Comparison of ENCODE assay signal across 8 cellular contexts in the genomic region with DNA sequence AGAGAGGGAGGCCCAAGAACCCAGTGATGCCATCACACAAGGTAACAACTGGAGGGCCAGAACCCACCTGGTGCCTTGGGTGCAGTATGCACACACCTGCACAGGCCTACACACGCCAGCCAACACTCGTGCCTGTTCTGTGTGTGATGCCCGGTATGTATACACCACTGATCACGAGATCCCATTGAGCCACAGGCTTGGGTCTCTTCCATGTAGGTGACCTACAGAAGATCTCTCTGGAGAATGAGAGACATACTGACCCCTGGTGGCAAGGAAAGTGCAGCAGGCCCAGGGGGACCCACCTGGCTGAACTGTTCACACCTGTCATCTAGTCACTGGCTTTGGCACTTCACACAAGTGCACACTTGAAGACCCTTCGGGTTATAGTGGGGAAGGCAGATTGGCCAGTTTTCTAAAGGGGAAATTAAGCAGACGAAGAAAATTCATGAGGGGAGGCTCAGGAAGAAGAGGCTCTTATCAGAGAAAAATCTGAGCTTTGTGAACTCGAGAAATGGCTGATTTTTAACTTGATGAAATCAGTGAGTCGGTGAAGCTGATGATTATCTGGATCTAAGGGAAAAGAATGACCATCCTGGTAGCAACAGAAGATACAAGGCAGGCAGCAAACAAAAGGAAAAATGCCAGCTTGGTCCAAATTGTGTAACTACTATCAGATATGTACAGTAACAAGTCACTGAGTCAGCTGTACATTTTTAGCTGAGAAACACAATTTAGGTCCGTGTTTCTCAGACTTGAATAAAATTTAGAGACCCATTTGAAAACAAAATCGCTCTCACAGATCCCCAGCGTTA.
A peak's percentile ranks its signal among the peaks of the same experiment; 100 is the strongest.
DNase-seq lines count a peak whose midpoint lies in the region; ATAC-seq and TF ChIP-seq lines count a peak whose summit lies in the region.

No MANE protein-coding gene starts in this region.

- no peaks in the 10 kb centered on the region for H3K4me1 Mint-ChIP-seq in activated T-cell treated with anti-CD3 and anti-CD28 coated beads, Interleukin-2, amount 50 U/mL, for 4 hours (ENCODE audit: low read depth)

- peak; percentile 68 for ATAC-seq in HG02759 (IDR thresholded peaks at IDR 0.05; ENCODE audit: unreplicated experiment)
- peak; percentile 35 to 51 for ATAC-seq in activated T-cell treated with anti-CD3 and anti-CD28 coated beads, Interleukin-2, amount 50 U/mL, for 4 hours
- ATAC-seq in heart left ventricle: peak in 3 of 4 donors; percentile 23 to 41 (median 37)
- no peak for ATAC-seq in HG03039 (IDR thresholded peaks at IDR 0.05; ENCODE audit: unreplicated experiment)

- TF ChIP-seq POLR2A in heart left ventricle (IDR thresholded peaks at IDR 0.05): no peak

- CTCF ChIA-PET in RWPE1 (lab: Yijun Ruan, JAX): interaction anchor here (0.6 kb wide), 2 partner anchors 20 to 361 kb away, joined by 3 read pairs; no protein-coding TSS in a partner anchor

- peak; percentile 77 for TF ChIP-seq CTCF in GM10266 (IDR thresholded peaks at IDR 0.05; ENCODE audit: control insufficient read depth, insufficient read depth, low read depth, missing control alignments)
- peak; percentile 37 to 61 (median 44) for TF ChIP-seq CTCF in heart left ventricle (IDR thresholded peaks at IDR 0.05)
- TF ChIP-seq CTCF in RWPE1 (conservative IDR thresholded peaks at IDR 0.05; ENCODE audit: low read depth): no peak; the same call in 1 of the 2 replicates

- POLR2A ChIA-PET in RWPE1 (lab: Yijun Ruan, JAX; ENCODE audit: low non-redundant PET): no interaction called here

- H3K27me3 Mint-ChIP-seq in activated T-cell treated with anti-CD3 and anti-CD28 coated beads, Interleukin-2, amount 50 U/mL, for 4 hours (ENCODE audit: low read depth): no peaks in the 10 kb centered on the region

- intact Hi-C loops in heart left ventricle (cut with DNase I): loop anchor here in 7 of 10 donors (5.0 to 10.0 kb wide), 8 partner anchors 115 to 307 kb away; a partner anchor contains a TSS

- no peak overlapping the region for H3K27ac ChIP-seq in heart left ventricle
- no peak overlapping the region for H3K27ac ChIP-seq in RWPE1

- H3K9me3 ChIP-seq in heart left ventricle: no peaks in the 10 kb centered on the region

- no peaks in the 10 kb centered on the region for H3K9me3 Mint-ChIP-seq in activated T-cell treated with anti-CD3 and anti-CD28 coated beads, Interleukin-2, amount 50 U/mL, for 4 hours

- H3K4me3 ChIP-seq in heart left ventricle: no peak overlapping the region

- H3K27me3 ChIP-seq in heart left ventricle: no peaks in the 10 kb centered on the region

- 79 to 84% (median 81%) methylated on average over 11 of the region's 11 CpGs for WGBS in heart left ventricle, 4 donors

- peak; percentile 63 for DNase-seq in GM10266 (ENCODE audit: extremely low spot score)
- DNase-seq in NCI-H69 (lab: John Stamatoyannopoulos, UW): peak; percentile 79
- DNase-seq in activated T-cell treated with anti-CD3 and anti-CD28 coated beads, Interleukin-2, amount 50 U/mL, for 4 hours: peak; percentile 37
- no peak for DNase-seq in heart left ventricle
- peak; percentile 48 to 57 for DNase-seq in stimulated activated CD4-positive, alpha-beta T cell treated with anti-CD3 and anti-CD28 coated beads, Interleukin-2, amount 100 ng/mL, for 24 hours
- DNase-seq in RWPE1 (ENCODE audit: low spot score): no peak

- no peaks in the 10 kb centered on the region for H3K4me1 ChIP-seq in heart left ventricle

- peaks cover 0 to 4% (median 0%) of the 10 kb centered on the region in 9 donors for H3K36me3 ChIP-seq in heart left ventricle

- no peaks in the 10 kb centered on the region for H3K36me3 Mint-ChIP-seq in activated T-cell treated with anti-CD3 and anti-CD28 coated beads, Interleukin-2, amount 50 U/mL, for 4 hours (ENCODE audit: insufficient read depth)

- no peak overlapping the region for H3K4me3 Mint-ChIP-seq in activated T-cell treated with anti-CD3 and anti-CD28 coated beads, Interleukin-2, amount 50 U/mL, for 4 hours

Comparison
In these comparisons a context has a peak if more than half of its experiments do, and no peak if none do; other contexts are left out.
1. DNase-seq: peak in GM10266 (single experiment), NCI-H69 (single experiment), activated T-cell treated with anti-CD3 and anti-CD28 coated beads, Interleukin-2, amount 50 U/mL, for 4 hours (single experiment) and stimulated activated CD4-positive, alpha-beta T cell treated with anti-CD3 and anti-CD28 coated beads, Interleukin-2, amount 100 ng/mL, for 24 hours (2 of 2); none in heart left ventricle (0 of 5) and RWPE1 (single experiment).